ENCODE assay signal across 8 cellular contexts in the genomic region with DNA sequence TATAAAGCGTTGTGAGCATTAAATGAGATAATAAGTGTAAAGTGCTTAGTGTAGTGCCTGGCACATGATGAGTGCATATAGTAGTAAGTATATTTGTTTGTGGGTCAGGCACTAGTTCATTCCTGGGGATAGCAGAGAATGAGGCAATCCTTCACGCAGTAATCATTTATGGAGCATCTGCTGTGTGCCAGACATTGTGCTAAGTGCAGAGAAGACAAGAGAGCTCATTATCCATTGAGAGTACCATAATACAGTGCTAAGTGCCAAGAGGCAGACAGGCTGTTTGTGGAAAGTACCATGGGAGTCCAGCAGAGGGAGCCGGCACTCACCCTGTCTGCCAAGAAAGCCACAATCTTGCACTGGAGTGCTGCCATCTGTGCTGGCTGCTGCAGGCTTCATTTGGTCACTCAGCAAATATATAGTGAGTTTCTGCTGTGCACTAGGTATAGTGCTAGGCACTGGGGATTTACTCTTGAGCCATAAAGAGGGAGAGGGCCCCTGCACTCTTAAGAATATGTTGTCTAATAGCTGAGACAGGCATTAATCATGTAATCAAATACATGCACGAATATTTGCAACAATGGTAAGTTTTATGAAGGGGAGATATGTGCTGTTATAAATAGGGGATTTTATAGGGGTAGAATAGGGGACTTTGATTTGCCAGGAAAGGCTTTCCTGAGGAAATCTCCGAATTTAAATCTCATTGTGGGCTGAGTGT. TPM values are rescaled to one million over a fixed set of nuclear protein-coding genes. Genes with fewer than 3 reads are reported as not detected.
A peak's percentile ranks its signal among the peaks of the same experiment; 100 is the strongest.
DNase-seq lines count a peak whose midpoint lies in the region; ATAC-seq and TF ChIP-seq lines count a peak whose summit lies in the region.

No MANE protein-coding gene starts in this region.

- ATAC-seq in GM19043 (IDR thresholded peaks at IDR 0.05; ENCODE audit: low read depth, unreplicated experiment), result peak; percentile 77
- peak; percentile 85 for ATAC-seq in T-helper 17 cell
- ATAC-seq in left cardiac atrium, result peak; percentile 87 to 92
- ATAC-seq in GM19452 (IDR thresholded peaks at IDR 0.05; ENCODE audit: unreplicated experiment), result no peak

- POLR2A ChIA-PET in AG04450 (lab: Yijun Ruan, JAX), result interaction anchor here (0.6 kb wide), 2 partner anchors 14 to 96 kb away, joined by 3 read pairs; partner anchors contain the start of gene RBL1

- H3K27me3 Mint-ChIP-seq in T-helper 17 cell, result no peaks in the 10 kb centered on the region

- H3K4me3 ChIP-seq in AG04450 (ENCODE audit: low read depth, low read length) (no peak overlapping the region), retinal pigment epithelial cell (ENCODE audit: low read length) (no peak overlapping the region)

- intact Hi-C loops in left cardiac atrium (cut with DNase I), result loop anchor here (10.0 kb wide), 1 partner anchor 193 kb away; no protein-coding TSS in a partner anchor

- H3K4me3 Mint-ChIP-seq in T-helper 17 cell, result peak overlapping the region; percentile 73

- DNase-seq in AG04450 (ENCODE audit: low read depth, low spot score) (peak; percentile 79), NCI-H146 treated with DMSO at 0.1 percent for 48 hours (lab: John Stamatoyannopoulos, UW; ENCODE audit: unreplicated experiment) (peak; percentile 57), T-helper 17 cell (peak; percentile 41 to 61 (median 51)), amniotic epithelial cell (ENCODE audit: low read depth) (peak; percentile 80), left cardiac atrium (peak; percentile 89), retinal pigment epithelial cell (ENCODE audit: low read depth) (peak; percentile 64)

- CTCF ChIA-PET in AG04450 (lab: Charles Lee), result interaction anchor here (0.5 to 4.3 kb wide), 31 partner anchors 10 to 782 kb away, joined by 3 to 53 read pairs (median 4); partner anchors contain the start of genes MROH8 and RPN2

- H3K27ac ChIP-seq in AG04450 (ENCODE audit: low read depth, low read length), result no peak overlapping the region

- no peaks in the 10 kb centered on the region for H3K9me3 ChIP-seq in AG04450 (ENCODE audit: control insufficient read depth, insufficient read depth, low read length)
- H3K9me3 ChIP-seq in T-helper 17 cell (ENCODE audit: control insufficient read depth, low read length, poor library complexity, severe bottlenecking), result no peaks in the 10 kb centered on the region

- H3K36me3 Mint-ChIP-seq in T-helper 17 cell (ENCODE audit: low read depth), result peaks cover 8% of the 10 kb centered on the region

- peaks cover 69% of the 10 kb centered on the region for H3K4me1 Mint-ChIP-seq in T-helper 17 cell

- peak; percentile 98 for TF ChIP-seq CTCF in AG04450 (IDR thresholded peaks at IDR 0.05; ENCODE audit: low read depth, low read length)
- TF ChIP-seq CTCF in retinal pigment epithelial cell (conservative IDR thresholded peaks at IDR 0.05; ENCODE audit: low read depth, low read length), result peak; percentile 96

- H3K27ac Mint-ChIP-seq in T-helper 17 cell, result peak overlapping the region; percentile 90

- H3K27me3 ChIP-seq in AG04450 (ENCODE audit: control insufficient read depth, insufficient read depth, low read length), result no peaks in the 10 kb centered on the region

RNA-seq across cellular contexts. Expression of gene MROH8, which starts 12.9 kb away (rescaled TPM):
- 2.5 TPM in 2 replicates for polyA plus RNA-seq in AG04450 (2011; rRNA removed)
- 1.6 and 3.2 TPM in 2 replicates for polyA minus RNA-seq in AG04450 (2011; rRNA and poly(A)+ RNA removed)
- total RNA-seq in T-helper 17 cell, result 1 to 10 TPM; 1.1 to 2.0 TPM
- 1 to 10 TPM; 4.8 to 6.8 TPM for total RNA-seq in left cardiac atrium

RNA-seq across cellular contexts. Expression of gene RPN2, which starts 13.2 kb away (rescaled TPM):
- 488 and 495 TPM in 2 replicates for polyA plus RNA-seq in AG04450 (2011; rRNA removed)
- polyA minus RNA-seq in AG04450 (2011; rRNA and poly(A)+ RNA removed), result 278 and 321 TPM in 2 replicates
- 100 to 1,000 TPM; 107 to 120 TPM for total RNA-seq in T-helper 17 cell
- total RNA-seq in left cardiac atrium, result 100 to 1,000 TPM; 118 to 142 TPM
